25 cellular contexts compared by ENCODE assay signal in the genomic region with DNA sequence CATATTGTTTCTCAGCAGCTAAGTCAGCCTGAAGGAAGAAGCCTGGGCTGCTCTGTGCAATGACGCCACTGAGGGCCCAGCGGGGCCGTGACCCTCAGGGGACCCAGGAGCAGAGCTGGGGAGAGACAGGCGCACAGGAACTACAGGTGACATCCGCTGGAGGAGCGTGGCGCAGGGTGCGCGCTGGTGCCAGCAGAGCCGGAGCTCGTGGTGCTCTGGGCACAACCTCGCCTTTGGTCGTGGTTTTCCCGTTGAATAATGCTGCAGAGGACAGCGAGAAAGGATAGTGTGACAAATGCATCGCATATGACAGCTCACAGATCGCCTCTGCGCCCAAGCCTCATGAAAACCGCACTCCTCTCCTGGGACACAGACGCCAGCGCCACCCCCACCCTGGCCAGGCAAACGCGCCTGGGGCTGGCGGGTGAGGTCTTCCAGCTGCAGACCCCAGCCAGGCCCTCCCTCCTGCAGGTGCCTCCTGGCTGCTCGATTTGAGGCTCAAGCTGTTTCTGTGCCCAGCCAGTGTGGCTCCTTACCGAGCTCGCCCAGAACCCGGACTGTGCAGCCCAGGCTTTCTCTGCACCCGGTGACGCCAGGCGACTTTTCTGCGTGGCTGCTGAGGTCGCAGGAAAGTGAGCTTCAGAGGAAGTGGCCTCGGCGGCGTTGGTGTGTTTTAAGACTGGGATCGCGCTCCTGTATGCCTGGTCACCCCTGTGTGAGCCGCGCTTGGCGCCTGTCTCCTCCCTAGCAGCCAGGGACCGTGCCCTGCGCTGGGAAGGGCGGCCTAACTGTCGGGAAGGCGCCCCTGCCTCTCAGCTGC.
A peak's percentile ranks its signal among the peaks of the same experiment; 100 is the strongest.
DNase-seq lines count a peak whose midpoint lies in the region; ATAC-seq, FAIRE-seq and TF ChIP-seq lines count a peak whose summit lies in the region.
"Had no signal": no experiment of that assay in that cellular context is flagged by ENCODE, and none has a peak within 500 bp of the region (broad histone marks: within the 10 kb centered on the region; RNA-seq: fewer than 3 reads in every experiment).

No MANE protein-coding gene starts in this region.

- H3K27ac ChIP-seq in body of pancreas (no peak overlapping the region), osteoblast (ENCODE audit: low read depth, low read length) (no peak overlapping the region), upper lobe of right lung (no peak overlapping the region)
- H3K27ac ChIP-seq: heart left ventricle, left lung, right lobe of liver, SJCRH30 had no signal

- no peak overlapping the region for H3K4me3 ChIP-seq in body of pancreas
- no peak overlapping the region for H3K4me3 ChIP-seq in osteoblast (ENCODE audit: insufficient read depth, low read length)
- H3K4me3 ChIP-seq in upper lobe of right lung: no peak overlapping the region
- H3K4me3 ChIP-seq: left lung, right lobe of liver, SJCRH30 had no signal

- WGBS in body of pancreas, 2 donors: 42 to 79% methylated on average over 30 to 44 of the region's 46 CpGs

- H3K9me3 ChIP-seq in body of pancreas (no peaks in the 10 kb centered on the region), osteoblast (ENCODE audit: low read depth, low read length) (no peaks in the 10 kb centered on the region), upper lobe of right lung (no peaks in the 10 kb centered on the region)
- H3K9me3 ChIP-seq: Caco-2, left lung, right lobe of liver, SJCRH30 had no signal

- no peaks in the 10 kb centered on the region for H3K36me3 ChIP-seq in body of pancreas (replicated peaks in 1 of 2; ENCODE audit: insufficient read depth in 1 of 2, low read depth in 2 of 2)
- no peaks in the 10 kb centered on the region for H3K36me3 ChIP-seq in osteoblast (ENCODE audit: insufficient read depth, low read length)
- H3K36me3 ChIP-seq in upper lobe of right lung: no peaks in the 10 kb centered on the region
- H3K36me3 ChIP-seq: heart left ventricle, left lung, right lobe of liver, SJCRH30 had no signal

- no peak for ATAC-seq in Right ventricle myocardium inferior
- ATAC-seq in left ventricle myocardium superior: no peak
- peak; percentile 12 for ATAC-seq in body of pancreas
- peak; percentile 31 for ATAC-seq in upper lobe of right lung
- ATAC-seq: activated CD8-positive, alpha-beta T cell treated with anti-CD3 and anti-CD28 coated beads for 36 hours; left lung; naive thymus-derived CD4-positive, alpha-beta T cell had no signal

- intact Hi-C loops in Right ventricle myocardium inferior (cut with DNase I) (no loop called here), left ventricle myocardium superior (cut with micrococcal nuclease) (no loop called here), body of pancreas (cut with DNase I) (no loop called here), upper lobe of right lung (cut with DNase I) (no loop called here)

- no peak overlapping the region for H3K4me2 ChIP-seq in osteoblast (ENCODE audit: insufficient read depth, low read length)

- no peaks in the 10 kb centered on the region for H3K79me2 ChIP-seq in osteoblast (ENCODE audit: insufficient read depth, low read length)

- H3K4me1 ChIP-seq in body of pancreas (no peaks in the 10 kb centered on the region), osteoblast (ENCODE audit: insufficient read depth, low read length) (no peaks in the 10 kb centered on the region), upper lobe of right lung (no peaks in the 10 kb centered on the region)
- H3K4me1 ChIP-seq: Caco-2, heart left ventricle, left lung, right lobe of liver, SJCRH30 had no signal

- FAIRE-seq in urothelium cell line (lab: Jason Lieb, UNC): no peak
- FAIRE-seq: GM12891 had no signal

- TF ChIP-seq CTCF in body of pancreas (IDR thresholded peaks at IDR 0.05) (no peak), osteoblast (IDR thresholded peaks at IDR 0.05; ENCODE audit: extremely low read depth, low read depth, low read length) (no peak), upper lobe of right lung (IDR thresholded peaks at IDR 0.05) (no peak)

- no peaks in the 10 kb centered on the region for H3K27me3 ChIP-seq in body of pancreas
- H3K27me3 ChIP-seq in osteoblast (ENCODE audit: insufficient read depth, low read length): no peaks in the 10 kb centered on the region
- H3K27me3 ChIP-seq in upper lobe of right lung: no peaks in the 10 kb centered on the region
- H3K27me3 ChIP-seq: heart left ventricle, right lobe of liver, SJCRH30 had no signal

- peak; percentile 70 for DNase-seq in Right ventricle myocardium inferior (ENCODE audit: missing footprints)
- no peak for DNase-seq in left ventricle myocardium superior
- DNase-seq in body of pancreas: no peak
- DNase-seq in osteoblast (ENCODE audit: insufficient read length, low spot score, missing footprints): peak; percentile 56
- no peak for DNase-seq in upper lobe of right lung
- no peak for DNase-seq in ecto neural progenitor cell (ENCODE audit: low spot score)
- no peak for DNase-seq in urothelium cell line (ENCODE audit: low spot score)
- DNase-seq in SKM-1 (lab: John Stamatoyannopoulos, UW; ENCODE audit: unreplicated experiment): no peak
- DNase-seq: activated CD4-positive, alpha-beta T cell treated with anti-CD3 and anti-CD28 coated beads for 1 hour; activated CD8-positive, alpha-beta T cell treated with anti-CD3 and anti-CD28 coated beads for 36 hours; activated effector memory CD4-positive, alpha-beta T cell treated with anti-CD3 and anti-CD28 coated beads, Interleukin-2, amount 50 U/mL, for 16 hours; Caco-2; effector CD8-positive, alpha-beta T cell; erythroblast; foreskin fibroblast; H7; heart left ventricle; naive thymus-derived CD4-positive, alpha-beta T cell; NCI-H1092 treated with DMSO at 0.1 percent for 48 hours; NCI-H2029 treated with DMSO at 0.1 percent for 48 hours; NCI-H510A; right lobe of liver; SJCRH30 had no signal

- H2AFZ ChIP-seq in osteoblast (ENCODE audit: low read length): no peak overlapping the region

- no peak for TF ChIP-seq POLR2A in body of pancreas (IDR thresholded peaks at IDR 0.05)

- H4K20me1 ChIP-seq in osteoblast (ENCODE audit: insufficient read depth, low read length): no peaks in the 10 kb centered on the region

Comparison
In these comparisons a context has a peak if more than half of its experiments do, and no peak if none do; other contexts are left out.
1. DNase-seq: peak in Right ventricle myocardium inferior (single experiment) and osteoblast (single experiment); none in left ventricle myocardium superior (single experiment), body of pancreas (0 of 4), upper lobe of right lung (single experiment), ecto neural progenitor cell (single experiment), urothelium cell line (single experiment) and SKM-1 (single experiment).
2. ATAC-seq: peak in body of pancreas (single experiment) and upper lobe of right lung (single experiment); none in Right ventricle myocardium inferior (single experiment) and left ventricle myocardium superior (single experiment).